Comparison of ENCODE assay signal across 13 cellular contexts in the genomic region with DNA sequence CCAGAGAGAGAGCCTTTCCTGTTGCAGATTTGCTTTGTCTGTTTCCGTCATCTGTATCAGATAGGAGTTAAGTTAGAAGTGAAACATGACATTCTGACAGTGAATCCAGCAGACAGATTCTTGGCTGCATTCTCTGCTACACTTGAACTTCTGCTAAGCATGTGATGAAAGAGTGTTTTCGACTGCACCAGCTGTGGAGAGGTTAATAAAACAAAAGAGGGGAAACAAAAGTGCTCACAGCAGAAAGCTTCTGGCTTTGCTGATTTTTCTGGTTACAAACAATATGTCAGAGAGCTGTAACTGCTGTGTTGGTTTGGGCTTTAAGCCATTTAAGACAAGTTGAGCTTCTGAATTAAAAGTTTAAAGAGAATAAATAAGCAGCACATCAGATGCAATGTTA.
DNase-seq lines count a peak whose midpoint lies in the region; ATAC-seq, FAIRE-seq and TF ChIP-seq lines count a peak whose summit lies in the region.
"Had no signal": no experiment of that assay in that cellular context is flagged by ENCODE, and none has a peak within 500 bp of the region (broad histone marks: within the 10 kb centered on the region; RNA-seq: fewer than 3 reads in every experiment).

No MANE protein-coding gene starts in this region.

- H3K9me3 ChIP-seq in endothelial cell of umbilical vein (replicated peaks; ENCODE audit: control insufficient read depth, insufficient read depth, low read length), result no peaks in the 10 kb centered on the region
- H3K9me3 ChIP-seq in lower lobe of right lung, result no peaks in the 10 kb centered on the region
- no peaks in the 10 kb centered on the region for H3K9me3 ChIP-seq in thyroid gland
- H3K9me3 ChIP-seq: SJSA1 had no signal

- DNase-seq in NCI-H2196 (lab: John Stamatoyannopoulos, UW; ENCODE audit: unreplicated experiment), result peak; percentile 21
- no peak for DNase-seq in NCI-H2196 treated with DMSO at 0.1 percent for 48 hours (lab: John Stamatoyannopoulos, UW; ENCODE audit: unreplicated experiment)
- DNase-seq in endothelial cell of umbilical vein (ENCODE audit: low read depth, low spot score), result peak; percentile 90
- DNase-seq in lower lobe of right lung, result no peak
- no peak for DNase-seq in thyroid gland
- no peak for DNase-seq in COR-L47 (lab: John Stamatoyannopoulos, UW)
- no peak for DNase-seq in urothelium cell line (ENCODE audit: low spot score)
- DNase-seq: activated CD8-positive, alpha-beta memory T cell treated with anti-CD3 and anti-CD28 coated beads, Interleukin-2, amount 50 U/mL, for 48 hours; glutamatergic neuron; NCI-H510A treated with DMSO at 0.1 percent for 48 hours had no signal

- H3K27ac ChIP-seq in endothelial cell of umbilical vein (ENCODE audit: insufficient read depth, low read depth, low read length) (no peak overlapping the region), lower lobe of right lung (peak overlapping the region; percentile 70), thyroid gland (peak overlapping the region; percentile 37 to 76 (median 67))
- H3K27ac ChIP-seq: SJSA1, VCaP had no signal

- no peak overlapping the region for H3K4me3 ChIP-seq in endothelial cell of umbilical vein (replicated peaks in 1 of 3; ENCODE audit: insufficient read depth in 1 of 3, low read depth in 1 of 3, low read length in 3 of 3)
- H3K4me3 ChIP-seq in lower lobe of right lung, result no peak overlapping the region
- H3K4me3 ChIP-seq in thyroid gland (replicated peaks in 1 of 3), result no peak overlapping the region
- H3K4me3 ChIP-seq: SJSA1 had no signal

- H3K4me1 ChIP-seq in endothelial cell of umbilical vein (ENCODE audit: control insufficient read depth, extremely low read depth, insufficient read depth, low read length) (no peaks in the 10 kb centered on the region), lower lobe of right lung (peaks cover 24% of the 10 kb centered on the region), thyroid gland (peaks cover 11 to 14% of the 10 kb centered on the region in 2 donors)
- H3K4me1 ChIP-seq: SJSA1 had no signal

- H3K9me1 ChIP-seq in endothelial cell of umbilical vein (replicated peaks; ENCODE audit: control insufficient read depth, extremely low read depth, insufficient read depth, low read length), result no peaks in the 10 kb centered on the region

- no peak overlapping the region for H2AFZ ChIP-seq in endothelial cell of umbilical vein (ENCODE audit: low read depth, low read length)

- BruUV-seq in endothelial cell of umbilical vein (replicated peaks; lab: Mats Ljungman, UMichigan), result no TSS peak

- H3K27me3 ChIP-seq in endothelial cell of umbilical vein (ENCODE audit: control insufficient read depth in 2 of 2, insufficient read depth in 2 of 2, low read length in 2 of 2), result no peaks in the 10 kb centered on the region
- H3K27me3 ChIP-seq in lower lobe of right lung (ENCODE audit: low read depth), result no peaks in the 10 kb centered on the region
- H3K27me3 ChIP-seq in thyroid gland, result no peaks in the 10 kb centered on the region
- H3K27me3 ChIP-seq: SJSA1 had no signal

- FAIRE-seq in endothelial cell of umbilical vein (lab: Jason Lieb, UNC) (no peak), urothelium cell line (lab: Jason Lieb, UNC) (no peak)

- H3K36me3 ChIP-seq in endothelial cell of umbilical vein (ENCODE audit: control insufficient read depth in 2 of 2, extremely low read depth in 1 of 2, insufficient read depth in 2 of 2, low read length in 2 of 2) (no peaks in the 10 kb centered on the region), lower lobe of right lung (no peaks in the 10 kb centered on the region), thyroid gland (no peaks in the 10 kb centered on the region)
- H3K36me3 ChIP-seq: SJSA1 had no signal

- intact Hi-C loops in endothelial cell of umbilical vein (cut with micrococcal nuclease), result no loop called here
- intact Hi-C loops in lower lobe of right lung (cut with DNase I), result no loop called here
- intact Hi-C loops in thyroid gland (cut with DNase I), result no loop called here

- WGBS in thyroid gland, 2 donors, result 15 to 16% methylated on average over 2 of the region's 2 CpGs

- no peaks in the 10 kb centered on the region for H4K20me1 ChIP-seq in endothelial cell of umbilical vein (replicated peaks; ENCODE audit: control insufficient read depth, extremely low read depth, insufficient read depth, low read length)

- CTCF ChIA-PET in endothelial cell of umbilical vein (lab: Charles Lee), result interaction anchor here (0.7 to 1.8 kb wide), 2 partner anchors 8 to 18 kb away, joined by 3 to 7 read pairs; no protein-coding TSS in a partner anchor

- no peaks in the 10 kb centered on the region for H3K79me2 ChIP-seq in endothelial cell of umbilical vein (ENCODE audit: control insufficient read depth, insufficient read depth, low read length)

- TF ChIP-seq POLR2A in endothelial cell of umbilical vein (IDR thresholded peaks at IDR 0.05; ENCODE audit: low read depth, low read length) (no peak), thyroid gland (IDR thresholded peaks at IDR 0.05) (no peak)

- no peak overlapping the region for H3K4me2 ChIP-seq in endothelial cell of umbilical vein (ENCODE audit: insufficient read depth, low read length)

- TF ChIP-seq CTCF in endothelial cell of umbilical vein (IDR thresholded peaks at IDR 0.05; ENCODE audit: extremely low read depth in 1 of 2, insufficient read depth in 1 of 2, low read depth in 1 of 2, low read length in 2 of 2), result no peak
- TF ChIP-seq CTCF in lower lobe of right lung (IDR thresholded peaks at IDR 0.05), result no peak
- no peak for TF ChIP-seq CTCF in thyroid gland (IDR thresholded peaks at IDR 0.05)

- no peak overlapping the region for H3K9ac ChIP-seq in endothelial cell of umbilical vein (replicated peaks; ENCODE audit: extremely low read depth, insufficient read depth, low read length)

- dilution Hi-C loops in endothelial cell of umbilical vein (cut with MboI; ENCODE audit: extremely low pct_ligation_motif_present, low sequenced_read_pairs), result no loop called here

- peak; percentile 28 to 35 for ATAC-seq in lower lobe of right lung
- ATAC-seq in HG03045 (IDR thresholded peaks at IDR 0.05; ENCODE audit: unreplicated experiment), result no peak

- POLR2A ChIA-PET in endothelial cell of umbilical vein (lab: Charles Lee), result no interaction called here

TF ChIP-seq in endothelial cell of umbilical vein, 7 proteins besides CTCF, POLR2A, EP300 and RAD21:
- TF ChIP-seq POLR2AphosphoS5 (IDR thresholded peaks at IDR 0.05; ENCODE audit: insufficient read depth, low read depth, low read length) (no peak), EZH2 (IDR thresholded peaks at IDR 0.05; ENCODE audit: borderline replicate concordance, low read depth, low read length, severe bottlenecking) (no peak)

Comparison
In these comparisons a context has a peak if more than half of its experiments do, and no peak if none do; other contexts are left out.
1. DNase-seq: peak in NCI-H2196 (single experiment) and endothelial cell of umbilical vein (single experiment); none in NCI-H2196 treated with DMSO at 0.1 percent for 48 hours (single experiment), lower lobe of right lung (single experiment), thyroid gland (0 of 2), COR-L47 (single experiment) and urothelium cell line (single experiment).